ENCODE assay signal across 8 cellular contexts in genomic region chr16:55370762-55371482, GRCh38. TPM values are rescaled to one million over a fixed set of nuclear protein-coding genes. Genes with fewer than 3 reads are reported as not detected.
A peak's percentile ranks its signal among the peaks of the same experiment; 100 is the strongest.
DNase-seq lines count a peak whose midpoint lies in the region; ATAC-seq and TF ChIP-seq lines count a peak whose summit lies in the region.

No MANE protein-coding gene starts in this region.

- H3K4me3 ChIP-seq in kidney epithelial cell (ENCODE audit: low read depth, low read length) (no peak overlapping the region), thoracic aorta (peak overlapping the region; percentile 57)

- H3K4me3 Mint-ChIP-seq in activated CD4-positive, alpha-beta T cell treated with anti-CD3 and anti-CD28 coated beads for 36 hours, result no peak overlapping the region

- no peaks in the 10 kb centered on the region for H3K9me3 Mint-ChIP-seq in activated CD4-positive, alpha-beta T cell treated with anti-CD3 and anti-CD28 coated beads for 36 hours (ENCODE audit: low read depth)

- DNase-seq in activated CD4-positive, alpha-beta T cell treated with anti-CD3 and anti-CD28 coated beads for 36 hours, result peak; percentile 47
- no peak for DNase-seq in activated CD4-positive, alpha-beta T cell treated with anti-CD3 and anti-CD28 coated beads, Interleukin-2, amount 50 U/mL, for 1 hour
- DNase-seq in NCI-H1930 (lab: John Stamatoyannopoulos, UW) (peak; percentile 30 to 31), cerebellar cortex (ENCODE audit: low spot score) (peak; percentile 77), kidney epithelial cell (ENCODE audit: low read depth) (peak; percentile 1), thoracic aorta (ENCODE audit: low spot score) (peak; percentile 13), NCI-H345 (lab: John Stamatoyannopoulos, UW) (no peak)

- no peaks in the 10 kb centered on the region for H3K36me3 ChIP-seq in kidney epithelial cell (ENCODE audit: control insufficient read depth, insufficient read depth, low read length)
- H3K36me3 ChIP-seq in thoracic aorta, result no peaks in the 10 kb centered on the region

- H3K4me1 ChIP-seq in thoracic aorta (ENCODE audit: control insufficient read depth in 1 of 2, low read depth in 2 of 2), result peaks cover 30 to 59% of the 10 kb centered on the region in 2 donors

- H3K36me3 Mint-ChIP-seq in activated CD4-positive, alpha-beta T cell treated with anti-CD3 and anti-CD28 coated beads for 36 hours (ENCODE audit: low read depth), result no peaks in the 10 kb centered on the region

- CTCF ChIA-PET in activated CD4-positive, alpha-beta T cell treated with anti-CD3 and anti-CD28 coated beads for 36 hours (lab: Charles Lee), result no interaction called here

- TF ChIP-seq CTCF in kidney epithelial cell (IDR thresholded peaks at IDR 0.05; ENCODE audit: insufficient read depth, low read length, poor library complexity, severe bottlenecking) (peak; percentile 67), thoracic aorta (IDR thresholded peaks at IDR 0.05) (peak; percentile 26)

- no peak overlapping the region for H3K27ac Mint-ChIP-seq in activated CD4-positive, alpha-beta T cell treated with anti-CD3 and anti-CD28 coated beads for 36 hours

- POLR2A ChIA-PET in activated CD4-positive, alpha-beta T cell treated with anti-CD3 and anti-CD28 coated beads for 36 hours (lab: Charles Lee), result no interaction called here

- H3K27me3 ChIP-seq in kidney epithelial cell (ENCODE audit: control insufficient read depth, insufficient read depth, low read length), result peaks cover 4% of the 10 kb centered on the region
- no peaks in the 10 kb centered on the region for H3K27me3 ChIP-seq in thoracic aorta (replicated peaks; ENCODE audit: insufficient read depth)

- H3K9me3 ChIP-seq in thoracic aorta, result no peaks in the 10 kb centered on the region

- H3K27me3 Mint-ChIP-seq in activated CD4-positive, alpha-beta T cell treated with anti-CD3 and anti-CD28 coated beads for 36 hours, result peaks cover 43% of the 10 kb centered on the region

- no peak overlapping the region for H3K27ac ChIP-seq in thoracic aorta

- no peak for ATAC-seq in activated CD4-positive, alpha-beta T cell treated with anti-CD3 and anti-CD28 coated beads for 36 hours
- no peak for ATAC-seq in thoracic aorta (ENCODE audit: insufficient number of reproducible peaks, low FRiP score, low read depth)
- no peak for ATAC-seq in GM18873 (IDR thresholded peaks at IDR 0.05; ENCODE audit: low FRiP score, unreplicated experiment)

- peaks cover 3% of the 10 kb centered on the region for H3K4me1 Mint-ChIP-seq in activated CD4-positive, alpha-beta T cell treated with anti-CD3 and anti-CD28 coated beads for 36 hours

- intact Hi-C loops in activated CD4-positive, alpha-beta T cell treated with anti-CD3 and anti-CD28 coated beads for 36 hours (cut with DNase I, micrococcal nuclease), result no loop called here

RNA-seq across cellular contexts. Expression of gene IRX6, which starts 46.9 kb away (rescaled TPM):
- total RNA-seq in activated CD4-positive, alpha-beta T cell treated with anti-CD3 and anti-CD28 coated beads for 36 hours, result not detected
- total RNA-seq in kidney epithelial cell (0.41 and 1.3 TPM in 2 replicates), thoracic aorta (not detected)

Comparison
In these comparisons a context has a peak if more than half of its experiments do, and no peak if none do; other contexts are left out.
1. DNase-seq: peak in activated CD4-positive, alpha-beta T cell treated with anti-CD3 and anti-CD28 coated beads for 36 hours (single experiment), NCI-H1930 (2 of 2), cerebellar cortex (single experiment), kidney epithelial cell (single experiment) and thoracic aorta (single experiment); none in activated CD4-positive, alpha-beta T cell treated with anti-CD3 and anti-CD28 coated beads, Interleukin-2, amount 50 U/mL, for 1 hour (single experiment) and NCI-H345 (single experiment).